Comparison of ENCODE assay signal across 2 cellular contexts in genomic region chr12:113992751-113993150, GRCh38.
TF ChIP-seq lines count a peak whose summit lies in the region.

No MANE protein-coding gene starts in this region.

TF ChIP-seq in K562, 482 proteins besides CTCF, POLR2A, EP300 and RAD21:
- TF ChIP-seq ZNF431 (CRISPR knock-in tag; IDR thresholded peaks at IDR 0.05) = 0 out of 2 replicates have a peak, but pooled peaks have one; percentile 49

TF ChIP-seq in HepG2, 621 proteins besides CTCF, POLR2A, EP300 and RAD21:
- TF ChIP-seq ZNF431 (CRISPR knock-in tag; IDR thresholded peaks at IDR 0.05; ENCODE audit: borderline replicate concordance, low read depth) = peak; percentile 61; the same call in 1 of the 2 replicates
